Comparison of ENCODE assay signal across 9 cellular contexts in genomic region chr22:44669725-44670027, GRCh38. TPM values are rescaled to one million over a fixed set of nuclear protein-coding genes. Genes with fewer than 3 reads are reported as not detected.
A peak's percentile ranks its signal among the peaks of the same experiment; 100 is the strongest.
DNase-seq lines count a peak whose midpoint lies in the region; ATAC-seq, FAIRE-seq and TF ChIP-seq lines count a peak whose summit lies in the region.
"Had no signal": no experiment of that assay in that cellular context is flagged by ENCODE, and none has a peak within 500 bp of the region (broad histone marks: within the 10 kb centered on the region; RNA-seq: fewer than 3 reads in every experiment).

No MANE protein-coding gene starts in this region.

- no peak overlapping the region for H4K5ac ChIP-seq in IMR-90 (ENCODE audit: low read depth, low read length)

- H2AFZ ChIP-seq in IMR-90 (replicated peaks; ENCODE audit: low read length, poor library complexity) = no peak overlapping the region

- CTCF ChIA-PET in IMR-90 (lab: Yijun Ruan, JAX) = interaction anchor here (0.6 to 1.7 kb wide), 2 partner anchors 12 to 15 kb away, joined by 5 to 10 read pairs; no protein-coding TSS in a partner anchor

- WGBS in IMR-90 (ENCODE audit: extremely low coverage in 2 of 2, insufficient read length in 1 of 2), 2 experiments = 74% methylated on average over 3 of the region's 6 CpGs; no CpG with 5 or more reads in 1 of the 2 experiments
- 49 to 66% methylated on average over 6 of the region's 6 CpGs for WGBS in lower leg skin, 2 donors

- H4K20me1 ChIP-seq in IMR-90 (ENCODE audit: insufficient read depth, low read length) = peaks cover 18% of the 10 kb centered on the region

- DNase-seq in D721Med (ENCODE audit: insufficient read length, low spot score) (no peak), IMR-90 (peak; percentile 37), cardiac fibroblast (ENCODE audit: low read depth in 2 of 2) (no peak), kidney tubule cell (ENCODE audit: low spot score) (no peak), lower leg skin (ENCODE audit: low spot score in 2 of 2) (no peak)
- no peak for DNase-seq in natural killer cell treated with Interleukin-12 subunit alpha and Interleukin-12 subunit beta and Interleukin-15 and Interleukin-18, amount 100 ng/mL, for 72 hours (ENCODE audit: low spot score)
- DNase-seq: left cardiac atrium had no signal

- TF ChIP-seq CTCF in D721Med (IDR thresholded peaks at IDR 0.05; ENCODE audit: insufficient read depth, missing control alignments) = peak; percentile 17
- peak; percentile 54 for TF ChIP-seq CTCF in IMR-90 (conservative IDR thresholded peaks at IDR 0.05; ENCODE audit: low read depth, low read length)
- TF ChIP-seq CTCF in cardiac fibroblast (IDR thresholded peaks at IDR 0.05; ENCODE audit: low read depth, low read length) = peak; percentile 12
- TF ChIP-seq CTCF in lower leg skin (IDR thresholded peaks at IDR 0.05) = no peak

- no peak overlapping the region for H2BK20ac ChIP-seq in IMR-90 (ENCODE audit: low read depth, low read length)

- no peaks in the 10 kb centered on the region for H3K9me3 Mint-ChIP-seq in natural killer cell treated with Interleukin-12 subunit alpha and Interleukin-12 subunit beta and Interleukin-15 and Interleukin-18, amount 100 ng/mL, for 72 hours

- H3K4me1 ChIP-seq in IMR-90 (ENCODE audit: control insufficient read depth, insufficient read depth, low read length) = peaks cover 16% of the 10 kb centered on the region; the same call in 1 of the 2 replicates

- H3K14ac ChIP-seq in IMR-90 (replicated peaks; ENCODE audit: low read depth, low read length) = no peak overlapping the region

- POLR2A ChIA-PET in IMR-90 (lab: Charles Lee; ENCODE audit: unreplicated experiment) = no interaction called here

- 0 out of 2 replicates have a peak overlapping the region, but pooled peaks have one; percentile 42 for H3K23ac ChIP-seq in IMR-90 (ENCODE audit: low read depth, low read length)

- H3K9me1 ChIP-seq in IMR-90 (ENCODE audit: insufficient read depth, low read length) = no peaks in the 10 kb centered on the region

- peaks cover 49 to 56% of the 10 kb centered on the region in 2 donors for H3K4me1 Mint-ChIP-seq in natural killer cell treated with Interleukin-12 subunit alpha and Interleukin-12 subunit beta and Interleukin-15 and Interleukin-18, amount 100 ng/mL, for 72 hours (ENCODE audit: low read depth in 2 of 2)

- peak overlapping the region; percentile 23; the same call in 1 of the 2 replicates for H2AK5ac ChIP-seq in IMR-90 (ENCODE audit: low read depth, low read length)

- ATAC-seq in IMR-90 (ENCODE audit: low read depth) (peak; percentile 28), GM18867 (IDR thresholded peaks at IDR 0.05; ENCODE audit: unreplicated experiment) (no peak)
- no peak for ATAC-seq in natural killer cell treated with Interleukin-12 subunit alpha and Interleukin-12 subunit beta and Interleukin-15 and Interleukin-18, amount 100 ng/mL, for 72 hours
- ATAC-seq: activated CD4-positive, CD25-positive, alpha-beta regulatory T cell treated with anti-CD3 and anti-CD28 coated beads, Interleukin-2, amount 50 U/mL, for 24 hours had no signal

- no peak overlapping the region for H2BK5ac ChIP-seq in IMR-90 (ENCODE audit: low read depth, low read length, poor library complexity, severe bottlenecking)

- H4K91ac ChIP-seq in IMR-90 (ENCODE audit: insufficient read depth, low read depth, low read length) = no peak overlapping the region

- no peak overlapping the region for H3K56ac ChIP-seq in IMR-90 (ENCODE audit: extremely low read depth, insufficient read depth, low read length)

- peak overlapping the region; percentile 86; the same call in 1 of the 2 replicates for H3K4me2 ChIP-seq in IMR-90 (ENCODE audit: low read depth, low read length)

- H3K27ac ChIP-seq in IMR-90 (ENCODE audit: insufficient read depth, low read length) = no peak overlapping the region

- peak overlapping the region; percentile 80 for H3K4me3 Mint-ChIP-seq in natural killer cell treated with Interleukin-12 subunit alpha and Interleukin-12 subunit beta and Interleukin-15 and Interleukin-18, amount 100 ng/mL, for 72 hours

- no peaks in the 10 kb centered on the region for H3K27me3 Mint-ChIP-seq in natural killer cell treated with Interleukin-12 subunit alpha and Interleukin-12 subunit beta and Interleukin-15 and Interleukin-18, amount 100 ng/mL, for 72 hours

- no peak for FAIRE-seq in D721Med (lab: Jason Lieb, UNC)

- H3K27me3 ChIP-seq in IMR-90 (ENCODE audit: control insufficient read depth, insufficient read depth, low read length) = no peaks in the 10 kb centered on the region; the same call in 1 of the 2 replicates

- no peak overlapping the region for H4K8ac ChIP-seq in IMR-90 (ENCODE audit: low read depth in 2 of 2, low read length in 2 of 2)

- H3K79me1 ChIP-seq in IMR-90 (ENCODE audit: low read depth in 1 of 2, low read length in 2 of 2) = peaks cover 3 to 15% of the 10 kb centered on the region in 2 experiments; a peak in 2 of 4 replicates

- in situ Hi-C loops in IMR-90 (cut with MboI; ENCODE audit: low sequenced_read_pairs) = no loop called here

- H3K9me3 ChIP-seq in IMR-90 (ENCODE audit: control insufficient read depth, insufficient read depth, low read length) = no peaks in the 10 kb centered on the region

- no peak for TF ChIP-seq POLR2A in IMR-90 (IDR thresholded peaks at IDR 0.05; ENCODE audit: low read depth, low read length)
- no peak for TF ChIP-seq POLR2A in lower leg skin (IDR thresholded peaks at IDR 0.05)

- no peaks in the 10 kb centered on the region for H3K36me3 Mint-ChIP-seq in natural killer cell treated with Interleukin-12 subunit alpha and Interleukin-12 subunit beta and Interleukin-15 and Interleukin-18, amount 100 ng/mL, for 72 hours

- no peak overlapping the region for H3K18ac ChIP-seq in IMR-90 (ENCODE audit: low read depth, low read length)

- H2BK120ac ChIP-seq in IMR-90 (ENCODE audit: low read depth, low read length) = no peak overlapping the region

- dilution Hi-C loops in IMR-90 (cut with HindIII; ENCODE audit: low sequenced_read_pairs, unreplicated experiment) = no loop called here

- H2BK15ac ChIP-seq in IMR-90 (ENCODE audit: low read depth, low read length) = no peak overlapping the region

- peak overlapping the region in 1 of 2 donors; percentile 31 for H3K27ac Mint-ChIP-seq in natural killer cell treated with Interleukin-12 subunit alpha and Interleukin-12 subunit beta and Interleukin-15 and Interleukin-18, amount 100 ng/mL, for 72 hours

- H3K4me3 ChIP-seq in IMR-90 (ENCODE audit: insufficient read depth, low read depth, low read length) (peak overlapping the region; percentile 75; the same call in 1 of the 2 replicates), cardiac fibroblast (replicated peaks in 1 of 2; ENCODE audit: low read depth in 2 of 2, low read length in 2 of 2) (no peak overlapping the region), lower leg skin (ENCODE audit: low read depth, poor library complexity, severe bottlenecking) (no peak overlapping the region)

- BruUV-seq in IMR-90 (replicated peaks; lab: Mats Ljungman, UMichigan) = no TSS peak

- intact Hi-C loops in IMR-90 (cut with micrococcal nuclease) = loop anchor here (5.0 kb wide), 1 partner anchor 677 kb away; no protein-coding TSS in a partner anchor
- intact Hi-C loops in lower leg skin (cut with DNase I; ENCODE audit: low total_unique reads) = no loop called here

- H3K9ac ChIP-seq in IMR-90 (ENCODE audit: low read depth, low read length) = no peak overlapping the region

- peak; percentile 51 for TF ChIP-seq RAD21 in IMR-90 (IDR thresholded peaks at IDR 0.05; ENCODE audit: low read length)

- no peak overlapping the region for H2AK9ac ChIP-seq in IMR-90 (replicated peaks; ENCODE audit: low read depth, low read length, poor library complexity)

- no peaks in the 10 kb centered on the region; the same call in 1 of the 2 replicates for H3K36me3 ChIP-seq in IMR-90 (ENCODE audit: control insufficient read depth, insufficient read depth, low read length)

- H3K4ac ChIP-seq in IMR-90 (ENCODE audit: low read depth, low read length) = no peak overlapping the region

TF ChIP-seq in IMR-90, 13 proteins besides CTCF, POLR2A, EP300 and RAD21:
- 0 out of 2 replicates have a peak, but pooled peaks have one; percentile 19 for TF ChIP-seq MAZ (IDR thresholded peaks at IDR 0.05; ENCODE audit: borderline replicate concordance, low read depth, low read length)
- no peak for TF ChIP-seq RCOR1 (IDR thresholded peaks at IDR 0.05; ENCODE audit: insufficient replicate concordance, low read length)
- TF ChIP-seq FOS (IDR thresholded peaks at IDR 0.05; ENCODE audit: low read depth, low read length) = no peak
- TF ChIP-seq ELK1 (IDR thresholded peaks at IDR 0.05; ENCODE audit: borderline replicate concordance, low read depth, low read length) = no peak
- TF ChIP-seq SMC3 (IDR thresholded peaks at IDR 0.05; ENCODE audit: low read depth, low read length) = peak; percentile 43; the same call in 1 of the 2 replicates
- no peak for TF ChIP-seq CHD1 (IDR thresholded peaks at IDR 0.05; ENCODE audit: low read depth, low read length)
- no peak for TF ChIP-seq NFE2L2 (IDR thresholded peaks at IDR 0.05; ENCODE audit: low read depth, low read length)
TF ChIP-seq in IMR-90: peak in this region for 2.

RNA-seq across cellular contexts. Expression of gene PRR5, which starts 32.3 kb away (rescaled TPM):
- total RNA-seq in IMR-90 (2012; rRNA removed) (7.5 and 8.1 TPM in 2 replicates), lower leg skin (10 to 100 TPM; 18.7 to 28.4 (median 19.6) TPM)
- polyA plus RNA-seq in IMR-90 (2012; rRNA removed) = 23.1 and 24.3 TPM in 2 replicates
- polyA plus RNA-seq in IMR-90 (2012; cell fraction: cytosol; rRNA removed) = 17.7 and 39.4 TPM in 2 replicates
- 39.7 and 77.7 TPM in 2 replicates for polyA plus RNA-seq in IMR-90 (2012; cell fraction: nucleus; rRNA removed; ENCODE audit: low replicate concordance)
- total RNA-seq in natural killer cell treated with Interleukin-12 subunit alpha and Interleukin-12 subunit beta and Interleukin-15 and Interleukin-18, amount 100 ng/mL, for 72 hours = 10 to 100 TPM; 15.7 to 29.2 TPM

Comparison
In these comparisons a context has a peak if more than half of its experiments do, and no peak if none do; other contexts are left out.
1. CTCF ChIP-seq: peak in D721Med (single experiment), IMR-90 (single experiment) and cardiac fibroblast (single experiment); none in lower leg skin (0 of 3).